17 cellular contexts compared by ENCODE assay signal in the genomic region with DNA sequence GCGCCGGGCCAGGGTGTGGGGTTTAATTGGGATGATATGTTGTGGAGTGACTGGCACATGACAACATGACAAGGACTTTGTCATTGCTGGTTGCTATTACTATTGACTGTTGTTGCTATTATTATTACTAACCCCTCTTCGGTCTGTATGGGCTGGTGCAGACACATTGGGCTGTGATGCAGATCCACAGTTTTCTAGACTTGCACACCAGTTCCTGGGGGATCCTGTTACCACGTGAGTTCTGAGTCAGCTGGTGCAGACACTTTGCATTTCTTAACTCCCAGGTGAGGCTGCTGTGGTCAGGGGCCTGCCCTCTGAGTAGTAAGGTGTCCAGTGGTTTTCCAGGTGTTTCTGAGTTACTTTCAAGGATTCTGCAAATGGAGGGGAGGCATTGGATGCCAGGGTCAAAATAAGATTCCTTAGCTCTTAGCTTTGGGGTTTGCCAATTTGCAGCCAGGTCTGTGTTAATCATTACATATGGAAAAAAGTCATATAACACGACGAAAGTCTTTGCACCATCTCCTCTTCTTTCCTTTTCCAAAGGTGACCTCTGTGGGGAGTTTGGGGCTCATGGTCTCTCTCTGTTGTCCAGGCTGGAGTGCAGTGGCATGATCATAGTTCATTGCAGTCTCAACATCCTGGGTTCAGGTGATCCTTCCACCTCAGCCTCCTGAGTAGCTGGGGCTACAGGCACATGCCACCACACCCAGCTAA. TPM values are rescaled to one million over a fixed set of nuclear protein-coding genes. Genes with fewer than 3 reads are reported as not detected.
A peak's percentile ranks its signal among the peaks of the same experiment; 100 is the strongest.
DNase-seq lines count a peak whose midpoint lies in the region; ATAC-seq, FAIRE-seq and TF ChIP-seq lines count a peak whose summit lies in the region.
"Had no signal": no experiment of that assay in that cellular context is flagged by ENCODE, and none has a peak within 500 bp of the region (broad histone marks: within the 10 kb centered on the region; RNA-seq: fewer than 3 reads in every experiment).

No MANE protein-coding gene starts in this region.

- RAD21 ChIA-PET in GM12878 (lab: Charles Lee; ENCODE audit: unreplicated experiment), result no interaction called here

- peaks cover 45% of the 10 kb centered on the region for H3K4me1 Mint-ChIP-seq in stimulated activated naive CD8-positive, alpha-beta T cell treated with anti-CD3 and anti-CD28 coated beads, Interleukin-15, amount 100 ng/mL, for 72 hours
- peaks cover 15% of the 10 kb centered on the region for H3K4me1 Mint-ChIP-seq in type B pancreatic cell (ENCODE audit: unreplicated experiment)

- DNase-seq in stimulated activated naive CD8-positive, alpha-beta T cell treated with anti-CD3 and anti-CD28 coated beads, Interleukin-15, amount 100 ng/mL, for 72 hours, result no peak
- no peak for DNase-seq in stimulated activated naive CD8-positive, alpha-beta T cell treated with anti-CD3 and anti-CD28 coated beads, Interleukin-15, Interleukin-2, amounts not matched to agents 100 U/mL and 50 U/mL, for 24 hours
- DNase-seq in GM12878 (ENCODE audit: low read depth, low spot score), result no peak
- DNase-seq in kidney tubule cell (ENCODE audit: low spot score), result peak; percentile 82
- no peak for DNase-seq in type B pancreatic cell (ENCODE audit: extremely low spot score, unreplicated experiment)
- DNase-seq in NCI-H82 treated with DMSO at 0.1 percent for 48 hours (lab: John Stamatoyannopoulos, UW; ENCODE audit: unreplicated experiment), result no peak
- DNase-seq in retina, result no peak
- no peak for DNase-seq in NCI-H2029 treated with DMSO at 0.1 percent for 48 hours (lab: John Stamatoyannopoulos, UW)
- DNase-seq: CD8-positive, alpha-beta memory T cell; KG1; MG63; NCI-H1092 treated with DMSO at 0.1 percent for 48 hours; NCI-H1694 treated with DMSO at 0.1 percent for 48 hours; NCI-H69 had no signal

- H3K9me3 Mint-ChIP-seq in stimulated activated naive CD8-positive, alpha-beta T cell treated with anti-CD3 and anti-CD28 coated beads, Interleukin-15, amount 100 ng/mL, for 72 hours, result no peaks in the 10 kb centered on the region
- no peaks in the 10 kb centered on the region for H3K9me3 Mint-ChIP-seq in type B pancreatic cell
- H3K9me3 Mint-ChIP-seq: CD8-positive, alpha-beta memory T cell had no signal

- SMC1A ChIA-PET in GM12878 (lab: Charles Lee; ENCODE audit: uncharacterized antibody, unreplicated experiment), result no interaction called here

- H3K4me1 ChIP-seq in GM12878 (ENCODE audit: control insufficient read depth, insufficient read depth, low read length), result 0 out of 2 replicates have a peak, but pooled peaks cover 3% of the 10 kb centered on the region

- no peak overlapping the region for H3K4me3 Mint-ChIP-seq in stimulated activated naive CD8-positive, alpha-beta T cell treated with anti-CD3 and anti-CD28 coated beads, Interleukin-15, amount 100 ng/mL, for 72 hours
- H3K4me3 Mint-ChIP-seq in type B pancreatic cell, result no peak overlapping the region
- H3K4me3 Mint-ChIP-seq: CD8-positive, alpha-beta memory T cell had no signal

- no peak overlapping the region for H2AFZ ChIP-seq in GM12878 (ENCODE audit: control insufficient read depth, low read depth, low read length)

- BruUV-seq in GM12878 (replicated peaks; lab: Mats Ljungman, UMichigan), result no TSS peak

- no peak overlapping the region for H3K27ac ChIP-seq in GM12878 (ENCODE audit: control insufficient read depth, insufficient read depth)

- peak overlapping the region in 1 of 2 donors; percentile 63 for H3K27ac Mint-ChIP-seq in stimulated activated naive CD8-positive, alpha-beta T cell treated with anti-CD3 and anti-CD28 coated beads, Interleukin-15, amount 100 ng/mL, for 72 hours
- peak overlapping the region; percentile 21 for H3K27ac Mint-ChIP-seq in type B pancreatic cell

- TF ChIP-seq EP300 in GM12878 (IDR thresholded peaks at IDR 0.05; ENCODE audit: borderline replicate concordance in 1 of 2, control insufficient read depth in 1 of 2, low read depth in 2 of 2, low read length in 2 of 2), result no peak

- H3K4me2 ChIP-seq in GM12878 (ENCODE audit: control insufficient read depth, insufficient read depth), result no peak overlapping the region

- 0 out of 2 replicates have a peak, but pooled peaks cover 2% of the 10 kb centered on the region for H4K20me1 ChIP-seq in GM12878 (ENCODE audit: control insufficient read depth, insufficient read depth)

- no peaks in the 10 kb centered on the region for H3K27me3 ChIP-seq in GM12878 (replicated peaks in 1 of 2; ENCODE audit: control insufficient read depth in 2 of 2, insufficient read depth in 2 of 2, low read length in 1 of 2)
- H3K27me3 ChIP-seq: MG63 had no signal

- peaks cover 11% of the 10 kb centered on the region for H3K79me2 ChIP-seq in GM12878 (ENCODE audit: control insufficient read depth, insufficient read depth, low read length)

- POLR2A ChIA-PET in GM12878 (lab: Charles Lee), result no interaction called here

- in situ Hi-C loops in GM12878 (cut with MboI), result no loop called here

- TF ChIP-seq CTCF in GM12878 (IDR thresholded peaks at IDR 0.05 in 2 of 3, conservative IDR thresholded peaks at IDR 0.05 in 1 of 3; ENCODE audit: control insufficient read depth in 2 of 3, extremely low read depth in 1 of 3, insufficient read depth in 1 of 3, low read depth in 3 of 3, low read length in 3 of 3), result no peak
- TF ChIP-seq CTCF in type B pancreatic cell (conservative IDR thresholded peaks at IDR 0.05), result no peak

- WGBS in GM12878 (ENCODE audit: insufficient coverage, insufficient replicate concordance, low lambda C conversion rate, missing lambda C conversion rate), result 68% methylated on average over 6 of the region's 6 CpGs

- H3K36me3 Mint-ChIP-seq in type B pancreatic cell, result peaks cover 14% of the 10 kb centered on the region

- no peak overlapping the region for H3K4me3 ChIP-seq in GM12878
- H3K4me3 ChIP-seq: MG63 had no signal

- CTCF ChIA-PET in GM12878 (lab: Yijun Ruan, JAX), result no interaction called here

- no peaks in the 10 kb centered on the region for H3K9me3 ChIP-seq in GM12878 (replicated peaks; ENCODE audit: control insufficient read depth, insufficient read depth, low read length)
- H3K9me3 ChIP-seq: MG63 had no signal

- TF ChIP-seq RAD21 in GM12878 (IDR thresholded peaks at IDR 0.05; ENCODE audit: insufficient read depth, low read depth, low read length), result no peak

- H3K27me3 Mint-ChIP-seq in stimulated activated naive CD8-positive, alpha-beta T cell treated with anti-CD3 and anti-CD28 coated beads, Interleukin-15, amount 100 ng/mL, for 72 hours, result no peaks in the 10 kb centered on the region
- no peaks in the 10 kb centered on the region for H3K27me3 Mint-ChIP-seq in type B pancreatic cell

- H3K9ac ChIP-seq in GM12878 (ENCODE audit: control insufficient read depth, insufficient read depth, low read length), result no peak overlapping the region

- H3K36me3 ChIP-seq in GM12878 (ENCODE audit: control insufficient read depth in 2 of 2, insufficient read depth in 2 of 2, low read length in 1 of 2), result no peaks in the 10 kb centered on the region; a peak in 2 of 4 replicates

- no peak for TF ChIP-seq POLR2A in GM12878 (IDR thresholded peaks at IDR 0.05; ENCODE audit: low read depth, low read length)

- intact Hi-C loops in GM12878 (cut with micrococcal nuclease; ENCODE audit: unreplicated experiment), result no loop called here

- FAIRE-seq in GM12878 (lab: Jason Lieb, UNC), result peak; percentile 80

- peak; percentile 48 for ATAC-seq in stimulated activated naive CD8-positive, alpha-beta T cell treated with anti-CD3 and anti-CD28 coated beads, Interleukin-15, amount 100 ng/mL, for 72 hours
- ATAC-seq in stimulated activated naive CD8-positive, alpha-beta T cell treated with anti-CD3 and anti-CD28 coated beads, Interleukin-15, Interleukin-2, amounts not matched to agents 100 U/mL and 50 U/mL, for 24 hours, result no peak
- no peak for ATAC-seq in GM12878

TF ChIP-seq in GM12878, 131 proteins besides CTCF, POLR2A, EP300 and RAD21 (continues in another document):
- TF ChIP-seq RUNX3 (IDR thresholded peaks at IDR 0.05; ENCODE audit: low read length), result 0 out of 2 replicates have a peak, but pooled peaks have one; percentile 8

RNA-seq across cellular contexts. Expression of a gene that starts 19.3 kb away (rescaled TPM):
- 14.4 and 20.0 TPM in 2 replicates for total RNA-seq in GM12878 (2013; cell fraction: nucleolus; rRNA removed)
- total RNA-seq in GM12878 (2014; rRNA removed), result 1.3 and 3.1 TPM in 2 replicates
- total RNA-seq in GM12878 (2014; rRNA removed; fragmentation: Illumina TruSeq; extraction: Trizol), result 1.4 and 1.7 TPM in 2 replicates
- 9.5 and 15.3 TPM in 2 replicates for total RNA-seq in GM12878 (2021)
- 1.8 TPM for polyA plus RNA-seq in GM12878 (2011; ENCODE audit: low read depth)
- polyA plus RNA-seq in GM12878 (2011; rRNA removed), result 0.35 and 1.0 TPM in 2 replicates
- polyA plus RNA-seq in GM12878 (2011; cell fraction: cytosol; rRNA removed), result 0.27 and 1.9 TPM in 2 replicates
- polyA plus RNA-seq in GM12878 (2011; cell fraction: nucleus; rRNA removed), result 2.8 and 4.6 TPM in 2 replicates
- polyA plus RNA-seq in GM12878 (2012), result 5.3 and 6.4 TPM in 2 replicates
- 5.0 and 7.7 TPM in 2 replicates for polyA plus RNA-seq in GM12878 (2014; fragmentation: Illumina TruSeq; extraction: Trizol)
- under 1 TPM; 0.11 to 0.18 TPM for polyA plus RNA-seq in GM12878 (2014; fragmentation: Nextera tagmentation; extraction: Ambion mirVana)
- polyA plus RNA-seq in GM12878 (2014; rRNA removed), result 3.8 and 5.1 TPM in 2 replicates
- polyA plus RNA-seq in GM12878 (2016; fragmentation: Nextera tagmentation; extraction: Ambion mirVana), result 1 to 10 TPM; 1.3 to 1.4 TPM
- polyA minus RNA-seq in GM12878 (2011; rRNA and poly(A)+ RNA removed), result 1.2 and 3.7 TPM in 2 replicates
- 1.7 and 4.0 TPM in 2 replicates for polyA minus RNA-seq in GM12878 (2011; cell fraction: cytosol; rRNA and poly(A)+ RNA removed)
- 2.7 and 3.7 TPM in 2 replicates for polyA minus RNA-seq in GM12878 (2011; cell fraction: nucleus; rRNA and poly(A)+ RNA removed)
- 22.9 and 23.5 TPM in 2 replicates for total RNA-seq in type B pancreatic cell (ENCODE audit: low replicate concordance)

RNA-seq across cellular contexts. Expression of a gene that starts 55.3 kb away (rescaled TPM):
- not detected in 2 replicates for total RNA-seq in GM12878 (2013; cell fraction: nucleolus; rRNA removed)
- total RNA-seq in GM12878 (2014; rRNA removed), result 0.05 TPM in 1 of 2 replicates, not detected in the other
- 0.04 TPM in 1 of 2 replicates, not detected in the other for total RNA-seq in GM12878 (2014; rRNA removed; fragmentation: Illumina TruSeq; extraction: Trizol)
- total RNA-seq in GM12878 (2021), result 0.08 TPM in 1 of 2 replicates, not detected in the other
- polyA plus RNA-seq in GM12878 (2011; ENCODE audit: low read depth), result not detected
- 0.05 and 0.06 TPM in 2 replicates for polyA plus RNA-seq in GM12878 (2011; rRNA removed)
- polyA plus RNA-seq in GM12878 (2011; cell fraction: cytosol; rRNA removed), result 0.18 and 0.22 TPM in 2 replicates
- 0.07 TPM in 2 replicates for polyA plus RNA-seq in GM12878 (2011; cell fraction: nucleus; rRNA removed)
- 0.04 TPM in 1 of 2 replicates, not detected in the other for polyA plus RNA-seq in GM12878 (2012)
- polyA plus RNA-seq in GM12878 (2014; fragmentation: Illumina TruSeq; extraction: Trizol), result 0.03 TPM in 1 of 2 replicates, not detected in the other
- not detected for polyA plus RNA-seq in GM12878 (2014; fragmentation: Nextera tagmentation; extraction: Ambion mirVana)
- polyA plus RNA-seq in GM12878 (2014; rRNA removed), result not detected in 2 replicates
- under 1 TPM; 0.09 to 0.12 TPM for polyA plus RNA-seq in GM12878 (2016; fragmentation: Nextera tagmentation; extraction: Ambion mirVana)
- not detected in 2 replicates for polyA minus RNA-seq in GM12878 (2011; rRNA and poly(A)+ RNA removed)
- not detected in 2 replicates for polyA minus RNA-seq in GM12878 (2011; cell fraction: cytosol; rRNA and poly(A)+ RNA removed)
- not detected in 2 replicates for polyA minus RNA-seq in GM12878 (2011; cell fraction: nucleus; rRNA and poly(A)+ RNA removed)
- total RNA-seq in type B pancreatic cell (ENCODE audit: low replicate concordance), result not detected in 2 replicates
- total RNA-seq: Daoy, H4 had no signal
- polyA plus RNA-seq: AG04450 had no signal
